In genomic region chr11:124481365-124482323, GRCh38 we compare ENCODE assay signal across 8 cellular contexts. TPM values are rescaled to one million over a fixed set of nuclear protein-coding genes. Genes with fewer than 3 reads are reported as not detected.
DNase-seq lines count a peak whose midpoint lies in the region; TF ChIP-seq lines count a peak whose summit lies in the region.

No MANE protein-coding gene starts in this region.

- H3K27ac ChIP-seq in esophagus muscularis mucosa (replicated peaks in 1 of 4) (no peak overlapping the region), neuronal stem cell (replicated peaks; ENCODE audit: low read length) (no peak overlapping the region)

- 34% methylated on average over 20 of the region's 20 CpGs for WGBS in esophagus muscularis mucosa
- WGBS in neuronal stem cell (ENCODE audit: extremely low coverage in 2 of 2, insufficient read length in 2 of 2, insufficient replicate concordance in 1 of 2), 2 donors: no CpG with 5 or more reads among the region's 20 CpGs

- no peaks in the 10 kb centered on the region for H3K27me3 ChIP-seq in esophagus muscularis mucosa
- no peaks in the 10 kb centered on the region for H3K27me3 ChIP-seq in neuronal stem cell (ENCODE audit: control insufficient read depth in 3 of 3, insufficient read depth in 3 of 3, low read depth in 1 of 3, low read length in 3 of 3)

- no peak overlapping the region for H2AK5ac ChIP-seq in neuronal stem cell (ENCODE audit: low read depth, low read length)

- DNase-seq in NCI-H1417 (lab: John Stamatoyannopoulos, UW) (peak; percentile 17 to 49 (median 29)), NCI-H1417 treated with DMSO at 0.1 percent for 48 hours (lab: John Stamatoyannopoulos, UW) (no peak), HK-2 (ENCODE audit: unreplicated experiment) (peak; percentile 20), SKM-1 (lab: John Stamatoyannopoulos, UW; ENCODE audit: unreplicated experiment) (peak; percentile 8), esophagus muscularis mucosa (ENCODE audit: extremely low spot score) (no peak), neuronal stem cell (ENCODE audit: low spot score) (no peak), mucosa of gallbladder (ENCODE audit: low spot score) (no peak), posterior vena cava (ENCODE audit: low spot score) (no peak)

- no peak overlapping the region for H2BK120ac ChIP-seq in neuronal stem cell (ENCODE audit: low read depth, low read length)

- no peak overlapping the region for H3K9ac ChIP-seq in neuronal stem cell (ENCODE audit: low read depth, low read length, poor library complexity)

- H2BK15ac ChIP-seq in neuronal stem cell (ENCODE audit: low read length): no peak overlapping the region

- intact Hi-C loops in esophagus muscularis mucosa (cut with DNase I): no loop called here
- intact Hi-C loops in posterior vena cava (cut with DNase I): no loop called here

- no peak overlapping the region for H3K4ac ChIP-seq in neuronal stem cell (ENCODE audit: low read length)

- H3K9me3 ChIP-seq in esophagus muscularis mucosa (no peaks in the 10 kb centered on the region), neuronal stem cell (replicated peaks in 1 of 2; ENCODE audit: control insufficient read depth in 2 of 2, insufficient read depth in 1 of 2, low read depth in 1 of 2, low read length in 2 of 2) (no peaks in the 10 kb centered on the region)

- no peak overlapping the region for H3K14ac ChIP-seq in neuronal stem cell (ENCODE audit: low read length)

- H4K91ac ChIP-seq in neuronal stem cell (ENCODE audit: low read depth, low read length, poor library complexity): no peak overlapping the region

- no peak for TF ChIP-seq CTCF in esophagus muscularis mucosa (IDR thresholded peaks at IDR 0.05)

- H3K79me1 ChIP-seq in neuronal stem cell (ENCODE audit: low read depth, low read length): no peaks in the 10 kb centered on the region

- no peaks in the 10 kb centered on the region for H3K4me1 ChIP-seq in esophagus muscularis mucosa
- peaks cover 0 to 4% of the 10 kb centered on the region in 2 donors for H3K4me1 ChIP-seq in neuronal stem cell (ENCODE audit: control insufficient read depth in 2 of 2, insufficient read depth in 1 of 2, low read depth in 1 of 2, low read length in 2 of 2)

- H3K18ac ChIP-seq in neuronal stem cell (ENCODE audit: low read length): no peak overlapping the region

- H2BK12ac ChIP-seq in neuronal stem cell (ENCODE audit: low read length): no peak overlapping the region

- no peak overlapping the region for H4K8ac ChIP-seq in neuronal stem cell (ENCODE audit: low read depth, low read length)

- H2BK5ac ChIP-seq in neuronal stem cell (ENCODE audit: low read length): no peak overlapping the region

- TF ChIP-seq EP300 in esophagus muscularis mucosa (IDR thresholded peaks at IDR 0.05): no peak

- no peak for TF ChIP-seq POLR2A in esophagus muscularis mucosa (IDR thresholded peaks at IDR 0.05; ENCODE audit: low read depth)

- H3K23ac ChIP-seq in neuronal stem cell (ENCODE audit: low read depth, low read length, poor library complexity): no peak overlapping the region

- peak overlapping the region; percentile 80 for H2AFZ ChIP-seq in neuronal stem cell (ENCODE audit: low read length)

- peak overlapping the region; percentile 16 to 41 (median 31) for H3K4me3 ChIP-seq in esophagus muscularis mucosa
- H3K4me3 ChIP-seq in neuronal stem cell (ENCODE audit: low read length in 2 of 2): peak overlapping the region in 1 of 2 donors; percentile 2

- H3K4me2 ChIP-seq in neuronal stem cell (ENCODE audit: insufficient read depth, low read length, poor library complexity, severe bottlenecking): no peak overlapping the region

- H3K36me3 ChIP-seq in esophagus muscularis mucosa (no peaks in the 10 kb centered on the region), neuronal stem cell (replicated peaks in 1 of 2; ENCODE audit: control insufficient read depth in 2 of 2, insufficient read depth in 2 of 2, low read length in 2 of 2) (no peaks in the 10 kb centered on the region)

RNA-seq across cellular contexts. Expression of gene OR8B8, which starts 36.1 kb away (rescaled TPM):
- total RNA-seq in esophagus muscularis mucosa (not detected), mucosa of gallbladder (not detected), posterior vena cava (not detected)
- not detected for polyA plus RNA-seq in neuronal stem cell (2013, experiment 1 of 2)
- not detected for polyA plus RNA-seq in neuronal stem cell (2013, experiment 2 of 2)

RNA-seq across cellular contexts. Expression of gene OR8B4, which starts 57.0 kb away (rescaled TPM):
- total RNA-seq in esophagus muscularis mucosa: not detected
- not detected for polyA plus RNA-seq in neuronal stem cell (2013, experiment 1 of 2)
- not detected for polyA plus RNA-seq in neuronal stem cell (2013, experiment 2 of 2)
- total RNA-seq in mucosa of gallbladder: not detected
- not detected for total RNA-seq in posterior vena cava

Comparison
In these comparisons a context has a peak if more than half of its experiments do, and no peak if none do; other contexts are left out.
1. DNase-seq: peak in NCI-H1417 (3 of 3), HK-2 (single experiment) and SKM-1 (single experiment); none in NCI-H1417 treated with DMSO at 0.1 percent for 48 hours (single experiment), esophagus muscularis mucosa (single experiment), neuronal stem cell (single experiment), mucosa of gallbladder (single experiment) and posterior vena cava (single experiment).